9 cellular contexts compared by ENCODE assay signal in genomic region chr12:54328595-54329337, GRCh38. TPM values are rescaled to one million over a fixed set of nuclear protein-coding genes. Genes with fewer than 3 reads are reported as not detected.
DNase-seq lines count a peak whose midpoint lies in the region; ATAC-seq, FAIRE-seq and TF ChIP-seq lines count a peak whose summit lies in the region.
"Had no signal": no experiment of that assay in that cellular context is flagged by ENCODE, and none has a peak within 500 bp of the region (broad histone marks: within the 10 kb centered on the region; RNA-seq: fewer than 3 reads in every experiment).

No MANE protein-coding gene starts in this region.

- POLR2A ChIA-PET in CD8-positive, alpha-beta T cell (lab: Charles Lee) = no interaction called here

- peaks cover 23% of the 10 kb centered on the region for H3K36me3 Mint-ChIP-seq in CD8-positive, alpha-beta T cell
- H3K36me3 Mint-ChIP-seq in astrocyte (ENCODE audit: low read depth, unreplicated experiment) = peaks cover 5% of the 10 kb centered on the region
- H3K36me3 Mint-ChIP-seq in nephron (ENCODE audit: low read depth) = peaks cover 4% of the 10 kb centered on the region

- DNase-seq in CD8-positive, alpha-beta T cell = no peak
- no peak for DNase-seq in astrocyte (ENCODE audit: low read depth)
- DNase-seq: NCI-H187 treated with DMSO at 0.1 percent for 48 hours had no signal

- H3K9me3 ChIP-seq in CD8-positive, alpha-beta T cell (ENCODE audit: low read length) = no peaks in the 10 kb centered on the region
- no peaks in the 10 kb centered on the region for H3K9me3 ChIP-seq in HUES6 (ENCODE audit: control insufficient read depth, insufficient read depth, low read depth, low read length)
- no peaks in the 10 kb centered on the region for H3K9me3 ChIP-seq in astrocyte (ENCODE audit: insufficient read depth, low read depth, low read length)

- H3K9me3 Mint-ChIP-seq in CD8-positive, alpha-beta T cell = no peaks in the 10 kb centered on the region
- H3K9me3 Mint-ChIP-seq in astrocyte (ENCODE audit: unreplicated experiment) (no peaks in the 10 kb centered on the region), nephron (no peaks in the 10 kb centered on the region)
- H3K9me3 Mint-ChIP-seq: H9 had no signal

- no peak overlapping the region for H2AFZ ChIP-seq in astrocyte (ENCODE audit: low read depth, low read length)

- intact Hi-C loops in CD8-positive, alpha-beta T cell (cut with DNase I, micrococcal nuclease) = no loop called here

- no peak for ATAC-seq in CD8-positive, alpha-beta T cell
- no peak for ATAC-seq in HG02678 (IDR thresholded peaks at IDR 0.05; ENCODE audit: unreplicated experiment)
- no peak for ATAC-seq in GM18498 (IDR thresholded peaks at IDR 0.05; ENCODE audit: unreplicated experiment)
- no peak for ATAC-seq in GM18861 (IDR thresholded peaks at IDR 0.05; ENCODE audit: unreplicated experiment)

- H3K27ac Mint-ChIP-seq in CD8-positive, alpha-beta T cell = peak overlapping the region; percentile 2
- H3K27ac Mint-ChIP-seq in astrocyte (ENCODE audit: unreplicated experiment) (peak overlapping the region; percentile 3), nephron (peak overlapping the region; percentile 88 to 92 (median 88))

- FAIRE-seq in astrocyte (lab: Jason Lieb, UNC) = no peak

- peak overlapping the region; percentile 45 for H3K4me2 ChIP-seq in astrocyte (ENCODE audit: low read length)

- peaks cover 37% of the 10 kb centered on the region for H3K4me1 ChIP-seq in CD8-positive, alpha-beta T cell (ENCODE audit: insufficient read depth, low read length)
- H3K4me1 ChIP-seq in HUES6 (ENCODE audit: control insufficient read depth, insufficient read depth, low read length) (peaks cover 29% of the 10 kb centered on the region), astrocyte (ENCODE audit: insufficient read depth, low read length) (peaks cover 22% of the 10 kb centered on the region)

- no peaks in the 10 kb centered on the region for H3K27me3 ChIP-seq in CD8-positive, alpha-beta T cell (ENCODE audit: insufficient read depth, low read length)
- H3K27me3 ChIP-seq in HUES6 (ENCODE audit: control insufficient read depth, insufficient read depth, low read length) (no peaks in the 10 kb centered on the region), astrocyte (ENCODE audit: insufficient read depth, low read length) (no peaks in the 10 kb centered on the region)

- H3K27ac ChIP-seq in CD8-positive, alpha-beta T cell (ENCODE audit: low read depth, low read length) = no peak overlapping the region
- H3K27ac ChIP-seq in HUES6 (ENCODE audit: low read depth, low read length) (no peak overlapping the region; the same call in 1 of the 2 replicates), astrocyte (ENCODE audit: low read depth, low read length) (no peak overlapping the region)

- no peak overlapping the region for H3K4me3 ChIP-seq in CD8-positive, alpha-beta T cell (ENCODE audit: low read depth, low read length)
- H3K4me3 ChIP-seq in HUES6 (ENCODE audit: low read depth, low read length) = peak overlapping the region; percentile 7; the same call in 1 of the 2 replicates
- H3K4me3 ChIP-seq in astrocyte (ENCODE audit: insufficient read depth, low read depth, low read length) = no peak overlapping the region

- H3K9ac ChIP-seq in HUES6 (ENCODE audit: low read length) (peak overlapping the region; percentile 0), astrocyte (ENCODE audit: low read length) (no peak overlapping the region)

- no peak for TF ChIP-seq CTCF in CD8-positive, alpha-beta T cell (IDR thresholded peaks at IDR 0.05)
- TF ChIP-seq CTCF in astrocyte (IDR thresholded peaks at IDR 0.05; ENCODE audit: insufficient read depth, low read depth, low read length) (no peak), nephron (IDR thresholded peaks at IDR 0.05; ENCODE audit: unreplicated experiment in 3 of 3) (no peak)

- H3K79me2 ChIP-seq in astrocyte (ENCODE audit: insufficient read depth, low read length) = peaks cover 78% of the 10 kb centered on the region

- no peak overlapping the region for H3K4me3 Mint-ChIP-seq in CD8-positive, alpha-beta T cell
- H3K4me3 Mint-ChIP-seq in astrocyte (ENCODE audit: unreplicated experiment) (peak overlapping the region; percentile 16), nephron (peak overlapping the region; percentile 41 to 78 (median 76))
- H3K4me3 Mint-ChIP-seq: H9 had no signal

- H3K36me3 ChIP-seq in CD8-positive, alpha-beta T cell (ENCODE audit: insufficient read depth, low read length) = no peaks in the 10 kb centered on the region
- H3K36me3 ChIP-seq in HUES6 (ENCODE audit: control insufficient read depth, insufficient read depth, low read length) (peaks cover 6% of the 10 kb centered on the region; the same call in 1 of the 2 replicates), astrocyte (ENCODE audit: insufficient read depth, low read length) (no peaks in the 10 kb centered on the region)

- CTCF ChIA-PET in CD8-positive, alpha-beta T cell (lab: Charles Lee) = interaction anchor here (1.1 to 2.1 kb wide), 3 partner anchors 8 to 37 kb away, joined by 3 to 8 read pairs (median 5); no protein-coding TSS in a partner anchor

- H3K27me3 Mint-ChIP-seq in CD8-positive, alpha-beta T cell (ENCODE audit: low read depth) = no peaks in the 10 kb centered on the region
- H3K27me3 Mint-ChIP-seq in astrocyte (ENCODE audit: low read depth, unreplicated experiment) (no peaks in the 10 kb centered on the region), nephron (ENCODE audit: low read depth) (no peaks in the 10 kb centered on the region)

- H3K4me1 Mint-ChIP-seq in CD8-positive, alpha-beta T cell (ENCODE audit: low read depth) = peaks cover 61% of the 10 kb centered on the region
- H3K4me1 Mint-ChIP-seq in astrocyte (ENCODE audit: low read depth, unreplicated experiment) = peaks cover 28% of the 10 kb centered on the region
- peaks cover 50% of the 10 kb centered on the region for H3K4me1 Mint-ChIP-seq in nephron

- H4K20me1 ChIP-seq in astrocyte (ENCODE audit: insufficient read depth, low read length) = peaks cover 8% of the 10 kb centered on the region

RNA-seq across cellular contexts. Expression of gene COPZ1, which starts 3.8 kb away (rescaled TPM):
- 10 to 100 TPM; 24.1 to 25.2 TPM for total RNA-seq in CD8-positive, alpha-beta T cell
- total RNA-seq in astrocyte = 134 and 136 TPM in 2 replicates

RNA-seq across cellular contexts. Expression of gene NFE2, which starts 28.0 kb away (rescaled TPM):
- not detected for total RNA-seq in CD8-positive, alpha-beta T cell
- 0.29 and 0.41 TPM in 2 replicates for total RNA-seq in astrocyte

RNA-seq across cellular contexts. Expression of gene GPR84, which starts 35.5 kb away (rescaled TPM):
- total RNA-seq in CD8-positive, alpha-beta T cell = not detected
- not detected in 2 replicates for total RNA-seq in astrocyte
- total RNA-seq: H9 had no signal

RNA-seq across cellular contexts. Expression of gene HNRNPA1, which starts 48.2 kb away (rescaled TPM):
- 1,000 to 10,000 TPM; 1,967 to 1,977 TPM for total RNA-seq in CD8-positive, alpha-beta T cell
- 484 and 612 TPM in 2 replicates for total RNA-seq in astrocyte

RNA-seq across cellular contexts. Expression of gene CBX5, which starts 48.8 kb away (rescaled TPM):
- 10 to 100 TPM; 26.1 to 26.7 TPM for total RNA-seq in CD8-positive, alpha-beta T cell
- total RNA-seq in astrocyte = 99.9 and 111 TPM in 2 replicates

Comparison
In these comparisons a context has a peak if more than half of its experiments do, and no peak if none do; other contexts are left out.
1. H3K27ac Mint-ChIP-seq: peak in every context shown above with its lines; median percentile 88 in nephron; 3 in astrocyte; 2 in CD8-positive, alpha-beta T cell.